Comparison of ENCODE assay signal across 9 cellular contexts in genomic region chr17:68600881-68601564, GRCh38. TPM values are rescaled to one million over a fixed set of nuclear protein-coding genes. Genes with fewer than 3 reads are reported as not detected.
DNase-seq lines count a peak whose midpoint lies in the region; ATAC-seq and TF ChIP-seq lines count a peak whose summit lies in the region.
"Had no signal": no experiment of that assay in that cellular context is flagged by ENCODE, and none has a peak within 500 bp of the region (broad histone marks: within the 10 kb centered on the region; RNA-seq: fewer than 3 reads in every experiment).

Gene FAM20A, minus strand, starts transcription at chr17:68601367. Its CDS starts 701 bp downstream, at chr17:68600666.

- H3K4me3 Mint-ChIP-seq in H9, result peak within 1 kb of the TSS; percentile 78 to 94
- H3K4me3 Mint-ChIP-seq in T-helper 17 cell, result peak within 1 kb of the TSS; percentile 76
- H3K4me3 Mint-ChIP-seq in natural killer cell treated with Interleukin-12 subunit alpha and Interleukin-12 subunit beta and Interleukin-15 and Interleukin-18, amount 100 ng/mL, for 72 hours, result peak within 1 kb of the TSS; percentile 24

- H3K27me3 Mint-ChIP-seq in H9 (ENCODE audit: low read depth) (peaks cover 29% of the 10 kb centered on the region), T-helper 17 cell (peaks cover 68% of the 10 kb centered on the region)
- H3K27me3 Mint-ChIP-seq in natural killer cell treated with Interleukin-12 subunit alpha and Interleukin-12 subunit beta and Interleukin-15 and Interleukin-18, amount 100 ng/mL, for 72 hours, result peaks cover 44 to 70% of the 10 kb centered on the region in 2 donors

- no peak within 1 kb of the TSS for H2BK120ac ChIP-seq in H9 (ENCODE audit: low read depth, low read length, poor library complexity, severe bottlenecking)

- H3K36me3 Mint-ChIP-seq in H9 (ENCODE audit: insufficient read depth in 1 of 3, low read depth in 3 of 3) (peaks cover 0 to 32% (median 18%) of the 10 kb centered on the region in 3 experiments; a peak in 6 of 7 replicates), T-helper 17 cell (ENCODE audit: low read depth) (peaks cover 5% of the 10 kb centered on the region)
- H3K36me3 Mint-ChIP-seq in natural killer cell treated with Interleukin-12 subunit alpha and Interleukin-12 subunit beta and Interleukin-15 and Interleukin-18, amount 100 ng/mL, for 72 hours, result no peaks in the 10 kb centered on the region

- H3K14ac ChIP-seq in H9 (ENCODE audit: insufficient read depth, low read length), result peak within 1 kb of the TSS; percentile 43; the same call in 1 of the 2 replicates

- no peak within 1 kb of the TSS for H4K8ac ChIP-seq in H9 (replicated peaks; ENCODE audit: insufficient read length, low read depth, low read length)

- in situ Hi-C loops in G401 (cut with HindIII; ENCODE audit: low sequenced_read_pairs), result no loop called here

- peak within 1 kb of the TSS; percentile 37 for H3K4me2 ChIP-seq in H9 (ENCODE audit: insufficient read depth, insufficient read length, low read length)
- peak within 1 kb of the TSS; percentile 75 for H3K4me2 ChIP-seq in fibroblast of lung (ENCODE audit: extremely low read depth, insufficient read depth, low read length)
- H3K4me2 ChIP-seq: KMS-11 had no signal

- H2BK20ac ChIP-seq in H9 (ENCODE audit: low read depth, low read length, poor library complexity, severe bottlenecking), result no peak within 1 kb of the TSS

- H4K91ac ChIP-seq in H9 (ENCODE audit: insufficient read length, low read depth, low read length), result no peak within 1 kb of the TSS

- WGBS in H9 (ENCODE audit: extremely low coverage, insufficient read length, low lambda C conversion rate), result no CpG with 5 or more reads among the region's 77 CpGs

- H3K9me3 Mint-ChIP-seq in H9, result no peaks in the 10 kb centered on the region; a peak in 1 of 5 replicates
- no peaks in the 10 kb centered on the region for H3K9me3 Mint-ChIP-seq in natural killer cell treated with Interleukin-12 subunit alpha and Interleukin-12 subunit beta and Interleukin-15 and Interleukin-18, amount 100 ng/mL, for 72 hours

- TF ChIP-seq CTCF in H9 (conservative IDR thresholded peaks at IDR 0.05) (no peak), fibroblast of lung (conservative IDR thresholded peaks at IDR 0.05 in 1 of 2, IDR thresholded peaks at IDR 0.05 in 1 of 2; ENCODE audit: low read depth in 1 of 2, low read length in 2 of 2) (no peak)

- H4K5ac ChIP-seq in H9 (ENCODE audit: insufficient read length, low read depth, low read length), result no peak within 1 kb of the TSS

- no peak within 1 kb of the TSS for H3T11ph ChIP-seq in H9 (ENCODE audit: low read length)

- H3K9ac ChIP-seq in H9 (ENCODE audit: extremely low read depth, insufficient read length, low read length) (no peak within 1 kb of the TSS), fibroblast of lung (ENCODE audit: insufficient read depth, low read length) (peak within 1 kb of the TSS; percentile 23)
- H3K9ac ChIP-seq: KMS-11 had no signal

- H3K27ac Mint-ChIP-seq in H9 (no peak within 1 kb of the TSS), T-helper 17 cell (no peak within 1 kb of the TSS)
- H3K27ac Mint-ChIP-seq in natural killer cell treated with Interleukin-12 subunit alpha and Interleukin-12 subunit beta and Interleukin-15 and Interleukin-18, amount 100 ng/mL, for 72 hours, result no peak within 1 kb of the TSS

- H3K18ac ChIP-seq in H9 (ENCODE audit: insufficient read length, low read depth, low read length), result no peak within 1 kb of the TSS

- peak within 1 kb of the TSS; percentile 41 to 65 (median 44) for H3K4me3 ChIP-seq in fibroblast of lung (replicated peaks in 1 of 4; ENCODE audit: control extremely low read depth in 1 of 4, insufficient read depth in 1 of 4, low read depth in 3 of 4, low read length in 4 of 4)

- no peak within 1 kb of the TSS for H2BK5ac ChIP-seq in H9 (ENCODE audit: insufficient read length, low read length)

- no peak within 1 kb of the TSS for H3K4ac ChIP-seq in H9 (ENCODE audit: low read depth, low read length)

- H3K23ac ChIP-seq in H9 (ENCODE audit: insufficient read length, low read depth, low read length), result no peak within 1 kb of the TSS

- ATAC-seq in T-helper 17 cell, result peak; percentile 10
- peak; percentile 30 to 37 for ATAC-seq in natural killer cell treated with Interleukin-12 subunit alpha and Interleukin-12 subunit beta and Interleukin-15 and Interleukin-18, amount 100 ng/mL, for 72 hours
- no peak for ATAC-seq in GM19397 (IDR thresholded peaks at IDR 0.05; ENCODE audit: unreplicated experiment)
- no peak for ATAC-seq in activated CD4-positive, CD25-positive, alpha-beta regulatory T cell treated with anti-CD3 and anti-CD28 coated beads, Interleukin-2, amount 50 U/mL, for 24 hours

- no peaks in the 10 kb centered on the region for H3K79me1 ChIP-seq in H9 (ENCODE audit: insufficient read depth, low read depth, low read length, poor library complexity, severe bottlenecking)

- peaks cover 5% of the 10 kb centered on the region; the same call in 1 of the 2 replicates for H3K4me1 ChIP-seq in H9 (ENCODE audit: insufficient read depth, low read length)
- no peaks in the 10 kb centered on the region for H3K4me1 ChIP-seq in fibroblast of lung (ENCODE audit: control insufficient read depth, extremely low read depth, insufficient read depth, low read length)

- H3K56ac ChIP-seq in H9 (ENCODE audit: insufficient read length, low read depth, low read length), result no peak within 1 kb of the TSS

- DNase-seq in H9 (peak; percentile 68), T-helper 17 cell (no peak), fibroblast of lung (ENCODE audit: low read depth in 2 of 2) (no peak), G401 (ENCODE audit: low spot score) (no peak), MV-4-11 (lab: John Stamatoyannopoulos, UW) (no peak)
- no peak for DNase-seq in natural killer cell treated with Interleukin-12 subunit alpha and Interleukin-12 subunit beta and Interleukin-15 and Interleukin-18, amount 100 ng/mL, for 72 hours (ENCODE audit: low spot score)

- peaks cover 50 to 55% of the 10 kb centered on the region in 2 experiments for H3K4me1 Mint-ChIP-seq in H9
- H3K4me1 Mint-ChIP-seq in T-helper 17 cell, result peaks cover 10% of the 10 kb centered on the region
- peaks cover 4 to 13% of the 10 kb centered on the region in 2 donors for H3K4me1 Mint-ChIP-seq in natural killer cell treated with Interleukin-12 subunit alpha and Interleukin-12 subunit beta and Interleukin-15 and Interleukin-18, amount 100 ng/mL, for 72 hours (ENCODE audit: low read depth in 2 of 2)

- no peak within 1 kb of the TSS for H2AK5ac ChIP-seq in H9 (ENCODE audit: insufficient read length, low read length)

- H2AFZ ChIP-seq in H9 (ENCODE audit: low read length) (no peak within 1 kb of the TSS), fibroblast of lung (ENCODE audit: low read length) (no peak within 1 kb of the TSS)

- H2BK12ac ChIP-seq in H9 (ENCODE audit: insufficient read length, low read depth, low read length), result no peak within 1 kb of the TSS

- H4K20me1 ChIP-seq in H9 (ENCODE audit: control insufficient read depth, insufficient read depth, insufficient read length) (no peaks in the 10 kb centered on the region), fibroblast of lung (ENCODE audit: control insufficient read depth, extremely low read depth, insufficient read depth, low read length) (no peaks in the 10 kb centered on the region)

- peaks cover 7% of the 10 kb centered on the region for H3K23me2 ChIP-seq in H9 (ENCODE audit: insufficient read length, low read depth, low read length, poor library complexity, severe bottlenecking)

- H3K27me3 ChIP-seq in H9 (ENCODE audit: insufficient read depth, low read length) (peaks cover 10% of the 10 kb centered on the region; the same call in 1 of the 2 replicates), fibroblast of lung (ENCODE audit: control insufficient read depth, insufficient read depth, low read length) (peaks cover 16% of the 10 kb centered on the region)

- H3K9me3 ChIP-seq in H9 (ENCODE audit: control insufficient read depth, low read depth, low read length) (no peaks in the 10 kb centered on the region), T-helper 17 cell (ENCODE audit: control insufficient read depth, low read length, poor library complexity, severe bottlenecking) (no peaks in the 10 kb centered on the region), fibroblast of lung (ENCODE audit: control insufficient read depth, insufficient read depth, low read depth, low read length) (no peaks in the 10 kb centered on the region)

- 0 out of 2 replicates have a peak, but pooled peaks cover 1% of the 10 kb centered on the region for H3K79me2 ChIP-seq in H9 (ENCODE audit: insufficient read depth, low read length)
- H3K79me2 ChIP-seq in fibroblast of lung (ENCODE audit: control insufficient read depth, insufficient read depth, low read length), result no peaks in the 10 kb centered on the region

- H3K27ac ChIP-seq in H9 (ENCODE audit: insufficient read length, low read depth, low read length) (no peak within 1 kb of the TSS), fibroblast of lung (ENCODE audit: insufficient read depth, low read length) (no peak within 1 kb of the TSS)
- H3K27ac ChIP-seq: KMS-11 had no signal

- H2BK15ac ChIP-seq in H9 (ENCODE audit: low read depth, low read length), result no peak within 1 kb of the TSS

- H3K36me3 ChIP-seq in fibroblast of lung (ENCODE audit: control insufficient read depth, insufficient read depth, low read length), result no peaks in the 10 kb centered on the region

RNA-seq across cellular contexts. Expression of gene FAM20A, which starts in this region (rescaled TPM):
- total RNA-seq in H9 (2021) (33.5 and 34.4 TPM in 2 replicates), T-helper 17 cell (under 1 TPM in 1 of 2 donors, not detected in 1; 0.42 TPM), fibroblast of lung (14.9 and 16.2 TPM in 2 replicates)
- polyA plus RNA-seq in fibroblast of lung, result 0.96 and 10.0 TPM in 2 replicates
- 1.2 and 16.4 TPM in 2 replicates for polyA plus RNA-seq in fibroblast of lung (2012)
- polyA minus RNA-seq in fibroblast of lung (ENCODE audit: low replicate concordance), result 0.39 and 18.9 TPM in 2 replicates
- not detected for total RNA-seq in natural killer cell treated with Interleukin-12 subunit alpha and Interleukin-12 subunit beta and Interleukin-15 and Interleukin-18, amount 100 ng/mL, for 72 hours
- total RNA-seq in G401 (2014; rRNA removed; shearing (Covaris generic)), result not detected in 2 replicates

Comparison
In these comparisons a context has a peak if more than half of its experiments do, and no peak if none do; other contexts are left out.
1. RNA of gene FAM20A (total RNA-seq): 33.5 to 34.4 TPM in H9 and 14.9 to 16.2 TPM in fibroblast of lung; 0.42 TPM in T-helper 17 cell, not detected in natural killer cell treated with Interleukin-12 subunit alpha and Interleukin-12 subunit beta and Interleukin-15 and Interleukin-18, amount 100 ng/mL, for 72 hours and not detected in G401; every median in the first group is over 10 times any median in the second.
2. Peak in ATAC-seq in T-helper 17 cell; RNA of the gene not detected or under 1 TPM.
3. Peak in ATAC-seq in natural killer cell treated with Interleukin-12 subunit alpha and Interleukin-12 subunit beta and Interleukin-15 and Interleukin-18, amount 100 ng/mL, for 72 hours; RNA of the gene not detected or under 1 TPM.
4. H3K4me3 Mint-ChIP-seq: peak in every context shown above with its lines; median percentile 86 in H9; 76 in T-helper 17 cell; 24 in natural killer cell treated with Interleukin-12 subunit alpha and Interleukin-12 subunit beta and Interleukin-15 and Interleukin-18, amount 100 ng/mL, for 72 hours.